In the genomic region with DNA sequence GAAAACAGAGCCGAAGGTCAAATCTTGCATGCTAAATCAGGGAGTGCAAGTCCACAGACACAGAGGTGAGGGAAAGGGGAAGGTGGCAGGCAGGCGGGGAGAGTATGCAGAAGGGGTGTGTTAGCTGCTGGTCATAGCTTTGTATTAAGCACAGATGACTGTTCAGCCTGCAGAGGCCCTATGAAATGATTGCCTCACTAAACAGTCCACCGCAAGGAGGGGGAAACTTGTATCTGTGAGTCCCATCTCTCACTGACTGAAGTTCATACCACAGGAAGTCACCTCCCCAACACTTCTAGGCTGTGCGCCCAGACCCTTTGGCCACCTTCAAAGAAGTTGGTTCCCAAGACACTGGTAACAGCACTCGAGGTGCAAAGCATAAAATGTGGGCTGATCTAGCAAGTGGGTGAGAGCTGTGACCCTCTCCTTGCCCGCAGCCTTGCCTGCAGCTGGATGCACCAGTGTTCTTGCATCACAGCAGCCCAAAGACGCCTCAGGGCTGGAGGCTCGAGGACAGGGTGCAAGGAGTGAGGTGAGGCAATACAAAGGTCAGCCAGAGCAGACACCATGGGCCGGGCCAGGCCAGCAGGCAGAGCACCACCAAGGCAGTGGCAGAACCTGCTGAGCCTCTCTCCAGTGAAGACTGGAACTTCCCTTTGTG, we compare ENCODE assay signal across 16 cellular contexts.
DNase-seq lines count a peak whose midpoint lies in the region; ATAC-seq, FAIRE-seq and TF ChIP-seq lines count a peak whose summit lies in the region.
"Had no signal": no experiment of that assay in that cellular context is flagged by ENCODE, and none has a peak within 500 bp of the region (broad histone marks: within the 10 kb centered on the region; RNA-seq: fewer than 3 reads in every experiment).

No MANE protein-coding gene starts in this region.

- ATAC-seq in right cardiac atrium = peak; percentile 29 to 56
- ATAC-seq in GM19467 (IDR thresholded peaks at IDR 0.05; ENCODE audit: unreplicated experiment) = no peak
- no peak for ATAC-seq in activated T-helper 17 cell treated with anti-CD3 and anti-CD28 coated beads, Interleukin-2, amount 50 U/mL, for 72 hours (replicated peaks)

- 54% methylated on average over 9 of the region's 9 CpGs for WGBS in right cardiac atrium
- 24 to 47% (median 44%) methylated on average over 9 of the region's 9 CpGs for WGBS in small intestine, 3 donors

- no peaks in the 10 kb centered on the region for H3K9me3 Mint-ChIP-seq in activated T-helper 17 cell treated with anti-CD3 and anti-CD28 coated beads, Interleukin-2, amount 50 U/mL, for 72 hours
- H3K9me3 Mint-ChIP-seq: activated naive CD4-positive, alpha-beta T cell treated with anti-CD3 and anti-CD28 coated beads, Interleukin-2, amount 50 U/mL, for 24 hours had no signal

- H3K27me3 Mint-ChIP-seq in activated T-helper 17 cell treated with anti-CD3 and anti-CD28 coated beads, Interleukin-2, amount 50 U/mL, for 72 hours = peaks cover 14% of the 10 kb centered on the region

- TF ChIP-seq CTCF in GM13976 (IDR thresholded peaks at IDR 0.05; ENCODE audit: borderline replicate concordance, control extremely low read depth, extremely low read depth, insufficient read depth, missing control alignments) = no peak

- FAIRE-seq in small intestine (lab: Jason Lieb, UNC) = no peak

- intact Hi-C loops in right cardiac atrium (cut with DNase I) = no loop called here

- in situ Hi-C loops in GM13976 (cut with MboI; ENCODE audit: low sequenced_read_pairs, unreplicated experiment) = no loop called here

- peak; percentile 17 for DNase-seq in H4 (ENCODE audit: low spot score)
- DNase-seq in NOMO-1 (lab: John Stamatoyannopoulos, UW; ENCODE audit: unreplicated experiment in 2 of 2) = peak; percentile 93 to 94
- peak in 1 of 3 donors; percentile 39 for DNase-seq in right cardiac atrium
- DNase-seq in small intestine = peak; percentile 51
- no peak for DNase-seq in GM13976 (ENCODE audit: low spot score)
- DNase-seq: activated CD8-positive, alpha-beta memory T cell treated with anti-CD3 and anti-CD28 coated beads for 24 hours; esophagus squamous epithelium; GOT3; KG1; NCI-H1930; NCI-H69; SJCRH30 had no signal

- H3K4me3 ChIP-seq in right cardiac atrium (ENCODE audit: low read length) (no peak overlapping the region), small intestine (ENCODE audit: low read depth in 1 of 2, low read length in 2 of 2) (no peak overlapping the region)
- H3K4me3 ChIP-seq: esophagus squamous epithelium, SJCRH30 had no signal

- H3K27ac Mint-ChIP-seq in activated T-helper 17 cell treated with anti-CD3 and anti-CD28 coated beads, Interleukin-2, amount 50 U/mL, for 72 hours = no peak overlapping the region
- H3K27ac Mint-ChIP-seq: activated naive CD4-positive, alpha-beta T cell treated with anti-CD3 and anti-CD28 coated beads, Interleukin-2, amount 50 U/mL, for 24 hours had no signal

- H3K4me3 Mint-ChIP-seq in activated T-helper 17 cell treated with anti-CD3 and anti-CD28 coated beads, Interleukin-2, amount 50 U/mL, for 72 hours = no peak overlapping the region
- H3K4me3 Mint-ChIP-seq: activated naive CD4-positive, alpha-beta T cell treated with anti-CD3 and anti-CD28 coated beads, Interleukin-2, amount 50 U/mL, for 24 hours had no signal

- H3K36me3 ChIP-seq in small intestine (ENCODE audit: control insufficient read depth in 2 of 2, insufficient read depth in 2 of 2, low read length in 2 of 2) = no peaks in the 10 kb centered on the region
- H3K36me3 ChIP-seq: esophagus squamous epithelium, SJCRH30 had no signal

- no peaks in the 10 kb centered on the region for H3K36me3 Mint-ChIP-seq in activated T-helper 17 cell treated with anti-CD3 and anti-CD28 coated beads, Interleukin-2, amount 50 U/mL, for 72 hours (ENCODE audit: low read depth)

- H3K4me1 ChIP-seq in right cardiac atrium (ENCODE audit: control insufficient read depth, insufficient read depth, low read length) = no peaks in the 10 kb centered on the region
- H3K4me1 ChIP-seq in small intestine (ENCODE audit: control insufficient read depth in 2 of 2, insufficient read depth in 1 of 2, low read depth in 1 of 2, low read length in 1 of 2) = no peaks in the 10 kb centered on the region
- H3K4me1 ChIP-seq: SJCRH30 had no signal

- no peaks in the 10 kb centered on the region for H3K4me1 Mint-ChIP-seq in activated T-helper 17 cell treated with anti-CD3 and anti-CD28 coated beads, Interleukin-2, amount 50 U/mL, for 72 hours
- H3K4me1 Mint-ChIP-seq: activated naive CD4-positive, alpha-beta T cell treated with anti-CD3 and anti-CD28 coated beads, Interleukin-2, amount 50 U/mL, for 24 hours had no signal

- no peak overlapping the region for H3K27ac ChIP-seq in right cardiac atrium (ENCODE audit: low read length)
- no peak overlapping the region for H3K27ac ChIP-seq in small intestine (ENCODE audit: low read depth in 1 of 2, low read length in 1 of 2)
- H3K27ac ChIP-seq: parathyroid adenoma, SJCRH30 had no signal

- H3K9me3 ChIP-seq in right cardiac atrium (ENCODE audit: control insufficient read depth, low read length) (no peaks in the 10 kb centered on the region), small intestine (ENCODE audit: control insufficient read depth, low read depth) (no peaks in the 10 kb centered on the region)
- H3K9me3 ChIP-seq: esophagus squamous epithelium, SJCRH30 had no signal

- H3K27me3 ChIP-seq in right cardiac atrium (ENCODE audit: control insufficient read depth, insufficient read depth) (no peaks in the 10 kb centered on the region), small intestine (ENCODE audit: control insufficient read depth in 2 of 2, insufficient read depth in 2 of 2, low read length in 2 of 2) (no peaks in the 10 kb centered on the region)
- H3K27me3 ChIP-seq: SJCRH30 had no signal

Comparison
In these comparisons a context has a peak if more than half of its experiments do, and no peak if none do; other contexts are left out.
1. ATAC-seq: peak in right cardiac atrium (2 of 2); none in GM19467 (single experiment) and activated T-helper 17 cell treated with anti-CD3 and anti-CD28 coated beads, Interleukin-2, amount 50 U/mL, for 72 hours (single experiment).